7 cellular contexts compared by ENCODE assay signal in genomic region chr13:110714798-110715394, GRCh38. TPM values are rescaled to one million over a fixed set of nuclear protein-coding genes. Genes with fewer than 3 reads are reported as not detected.
A peak's percentile ranks its signal among the peaks of the same experiment; 100 is the strongest.
DNase-seq lines count a peak whose midpoint lies in the region; ATAC-seq and TF ChIP-seq lines count a peak whose summit lies in the region.

No MANE protein-coding gene starts in this region.

- H3K4me1 ChIP-seq in neuron (ENCODE audit: insufficient read depth, low read length) (peaks cover 23% of the 10 kb centered on the region), transverse colon (peaks cover 11 to 35% (median 30%) of the 10 kb centered on the region in 4 donors)

- peak; percentile 65 for TF ChIP-seq EP300 in transverse colon (IDR thresholded peaks at IDR 0.05; ENCODE audit: low read depth)

- intact Hi-C loops in transverse colon (cut with DNase I; ENCODE audit: low total_unique reads), result loop anchor here (5.0 kb wide), 1 partner anchor 202 kb away; the partner anchor contains the start of gene ANKRD10

- TF ChIP-seq CTCF in fibroblast of villous mesenchyme (IDR thresholded peaks at IDR 0.05; ENCODE audit: insufficient read depth, low read depth, low read length) (no peak), transverse colon (IDR thresholded peaks at IDR 0.05) (peak in 2 of 5 experiments; percentile 29 to 35)

- WGBS in transverse colon (ENCODE audit: low coverage in 1 of 2), 2 donors, result 1% methylated on average over 49 of the region's 49 CpGs; no CpG with 5 or more reads in 1 of the 2 donors

- no peak for ATAC-seq in HG03175 (IDR thresholded peaks at IDR 0.05; ENCODE audit: unreplicated experiment)

- H3K27ac ChIP-seq in transverse colon, result peak overlapping the region; percentile 99 to 100 (median 100)

- H3K27me3 ChIP-seq in neuron (ENCODE audit: insufficient read depth, low read length) (no peaks in the 10 kb centered on the region), transverse colon (no peaks in the 10 kb centered on the region)

- H3K4me3 ChIP-seq in fibroblast of villous mesenchyme (ENCODE audit: low read depth, low read length), result peak overlapping the region; percentile 87
- H3K4me3 ChIP-seq in neuron (ENCODE audit: low read length), result peak overlapping the region; percentile 99
- H3K4me3 ChIP-seq in transverse colon, result peak overlapping the region; percentile 65 to 92 (median 87)

- DNase-seq in NCI-H345 (lab: John Stamatoyannopoulos, UW) (peak; percentile 76), activated T-helper 1 cell treated with Interleukin-2 at 50 U/mL for 16 hours (ENCODE audit: low read depth) (peak; percentile 22), fibroblast of villous mesenchyme (ENCODE audit: low read depth) (no peak), transverse colon (peak; percentile 63)

- peaks cover 6% of the 10 kb centered on the region for H3K9me3 ChIP-seq in neuron (ENCODE audit: low read length)
- no peaks in the 10 kb centered on the region for H3K9me3 ChIP-seq in transverse colon

- TF ChIP-seq POLR2A in GM18951 (IDR thresholded peaks at IDR 0.05; ENCODE audit: extremely low read depth, insufficient read depth, insufficient read length) (peak; percentile 100), transverse colon (IDR thresholded peaks at IDR 0.05) (peak; percentile 100)

- H2AFZ ChIP-seq in neuron (ENCODE audit: low read depth, low read length), result no peak overlapping the region

- H3K36me3 ChIP-seq in neuron (ENCODE audit: insufficient read depth, low read length), result peaks cover 9% of the 10 kb centered on the region
- peaks cover 0 to 7% (median 0%) of the 10 kb centered on the region in 4 donors for H3K36me3 ChIP-seq in transverse colon

- in situ Hi-C loops in GM18951 (cut with MboI; ENCODE audit: low sequenced_read_pairs, unreplicated experiment), result no loop called here
- in situ Hi-C loops in transverse colon (cut with MboI; ENCODE audit: low pct_ligation_motif_present in 1 of 4, low pct_unique_long_range_greater_than_20kb in 1 of 4, low sequenced_read_pairs in 3 of 4), result loop anchor here in 2 of 4 donors (25.0 kb wide), 3 partner anchors 103 to 447 kb away; partner anchors contain the start of genes ANKRD10 (in 2 of the 2) and NAXD (in 1 of the 2)

RNA-seq across cellular contexts. Expression of gene ING1, which starts 1.4 kb away (rescaled TPM):
- 8.1 and 8.2 TPM in 2 replicates for total RNA-seq in fibroblast of villous mesenchyme
- total RNA-seq in transverse colon, result 10 to 100 TPM; 14.9 to 35.5 (median 25.8) TPM

RNA-seq across cellular contexts. Expression of gene CARS2, which starts 9.0 kb away (rescaled TPM):
- total RNA-seq in fibroblast of villous mesenchyme (85.4 and 107 TPM in 2 replicates), transverse colon (100 to 1,000 TPM in 1 of 4 donors, 10 to 100 TPM in 3; 35.2 to 152 (median 56.2) TPM)
